Comparison of ENCODE assay signal across 8 cellular contexts in the genomic region with DNA sequence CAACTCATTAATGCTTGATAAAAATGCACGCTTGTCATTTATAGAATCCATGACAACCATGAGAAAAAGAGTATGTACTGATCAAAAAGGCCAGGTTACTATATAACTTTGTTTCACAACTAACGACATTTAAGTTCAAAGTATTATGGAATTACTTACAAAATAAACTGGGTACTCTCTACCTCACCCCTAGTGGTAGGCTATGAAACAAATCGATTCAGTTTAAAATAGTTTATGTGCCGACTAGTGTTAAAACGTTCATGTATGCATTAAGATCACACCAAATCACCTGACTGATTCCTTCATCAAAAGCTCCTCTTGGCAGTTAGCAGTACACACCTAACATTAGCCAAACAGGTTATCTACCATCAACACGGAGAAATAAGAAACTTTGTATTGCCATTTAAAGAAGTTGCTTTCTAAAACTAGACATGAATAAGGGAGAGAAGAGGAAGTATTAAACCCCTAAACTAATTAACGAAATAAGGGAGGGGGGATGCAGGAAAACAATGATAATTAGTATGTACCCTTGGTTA.
DNase-seq lines count a peak whose midpoint lies in the region; ATAC-seq and TF ChIP-seq lines count a peak whose summit lies in the region.

No MANE protein-coding gene starts in this region.

- peak; percentile 37 for TF ChIP-seq CTCF in AG09309 (IDR thresholded peaks at IDR 0.05; ENCODE audit: control insufficient read depth, insufficient read depth, low read depth, low read length, missing control alignments)

- H3K4me3 ChIP-seq in AG09309 (ENCODE audit: control insufficient read depth, low read depth, low read length), result no peak overlapping the region

- H3K9me3 Mint-ChIP-seq in immature natural killer cell, result no peaks in the 10 kb centered on the region
- H3K9me3 Mint-ChIP-seq in stimulated activated naive B cell treated with anti-CD40 and anti-IgM and Interleukin-4, amounts not matched to agents 10 μg/mL and 1 μg/mL and 100 μg/mL, for 72 hours, result no peaks in the 10 kb centered on the region

- no peaks in the 10 kb centered on the region for H3K36me3 Mint-ChIP-seq in immature natural killer cell
- H3K36me3 Mint-ChIP-seq in stimulated activated naive B cell treated with anti-CD40 and anti-IgM and Interleukin-4, amounts not matched to agents 10 μg/mL and 1 μg/mL and 100 μg/mL, for 72 hours, result peaks cover 0 to 2% of the 10 kb centered on the region in 2 donors

- ATAC-seq in stimulated activated naive B cell treated with anti-CD40 and anti-IgM and Interleukin-4, amounts not matched to agents 10 μg/mL and 1 μg/mL and 100 μg/mL, for 72 hours (replicated peaks), result no peak
- no peak for ATAC-seq in GM19023 (IDR thresholded peaks at IDR 0.05; ENCODE audit: unreplicated experiment)

- DNase-seq in AG09309 (ENCODE audit: low read depth), result no peak
- peak; percentile 14 for DNase-seq in LHCN-M2 (ENCODE audit: low read depth)
- DNase-seq in SIG-M5 treated with dmso at 0.1 percent for 504 hours (lab: John Stamatoyannopoulos, UW; ENCODE audit: unreplicated experiment), result peak; percentile 80
- no peak for DNase-seq in immature natural killer cell
- no peak for DNase-seq in stimulated activated naive B cell treated with anti-CD40 and anti-IgM and Interleukin-4, amounts not matched to agents 10 μg/mL and 1 μg/mL and 100 μg/mL, for 72 hours
- DNase-seq in SKM-1 (lab: John Stamatoyannopoulos, UW; ENCODE audit: unreplicated experiment), result no peak
- no peak for DNase-seq in cerebellum (ENCODE audit: low spot score)

- peak overlapping the region in 5 of 6 donors; percentile 11 to 80 (median 51) for H3K27ac Mint-ChIP-seq in immature natural killer cell
- no peak overlapping the region for H3K27ac Mint-ChIP-seq in stimulated activated naive B cell treated with anti-CD40 and anti-IgM and Interleukin-4, amounts not matched to agents 10 μg/mL and 1 μg/mL and 100 μg/mL, for 72 hours

- peaks cover 34 to 64% of the 10 kb centered on the region in 2 donors for H3K4me1 Mint-ChIP-seq in immature natural killer cell
- peaks cover 5 to 17% of the 10 kb centered on the region in 2 donors for H3K4me1 Mint-ChIP-seq in stimulated activated naive B cell treated with anti-CD40 and anti-IgM and Interleukin-4, amounts not matched to agents 10 μg/mL and 1 μg/mL and 100 μg/mL, for 72 hours

- peak overlapping the region; percentile 71 to 85 (median 79) for H3K4me3 Mint-ChIP-seq in immature natural killer cell
- peak overlapping the region in 1 of 2 donors; percentile 62 for H3K4me3 Mint-ChIP-seq in stimulated activated naive B cell treated with anti-CD40 and anti-IgM and Interleukin-4, amounts not matched to agents 10 μg/mL and 1 μg/mL and 100 μg/mL, for 72 hours

- H3K27me3 Mint-ChIP-seq in immature natural killer cell (ENCODE audit: low read depth in 3 of 3), result peaks cover 0 to 5% (median 2%) of the 10 kb centered on the region in 3 donors
- no peaks in the 10 kb centered on the region for H3K27me3 Mint-ChIP-seq in stimulated activated naive B cell treated with anti-CD40 and anti-IgM and Interleukin-4, amounts not matched to agents 10 μg/mL and 1 μg/mL and 100 μg/mL, for 72 hours

Comparison
In these comparisons a context has a peak if more than half of its experiments do, and no peak if none do; other contexts are left out.
1. DNase-seq: peak in LHCN-M2 (single experiment) and SIG-M5 treated with dmso at 0.1 percent for 504 hours (single experiment); none in AG09309 (single experiment), immature natural killer cell (0 of 3), stimulated activated naive B cell treated with anti-CD40 and anti-IgM and Interleukin-4, amounts not matched to agents 10 μg/mL and 1 μg/mL and 100 μg/mL, for 72 hours (single experiment), SKM-1 (single experiment) and cerebellum (single experiment).